In the genomic region with DNA sequence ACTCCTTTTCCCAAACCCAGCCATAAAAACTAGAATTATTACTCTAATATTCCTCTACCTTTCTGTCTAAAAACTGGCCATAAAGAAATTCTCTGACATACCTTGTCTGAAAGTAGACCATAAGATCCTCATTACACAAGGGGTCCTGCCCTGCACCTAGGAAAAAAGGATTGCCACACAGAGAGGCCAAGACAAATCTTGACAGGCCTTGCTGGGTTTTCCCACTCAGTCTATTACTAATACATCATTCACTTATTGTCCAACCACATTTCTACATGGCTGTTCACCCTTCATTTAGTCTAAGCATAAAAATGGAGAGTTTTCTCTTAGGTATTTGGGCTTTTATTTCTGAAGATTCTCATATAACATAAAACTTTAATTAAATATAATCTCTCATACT, we compare ENCODE assay signal across 20 cellular contexts.
DNase-seq lines count a peak whose midpoint lies in the region; ATAC-seq, FAIRE-seq and TF ChIP-seq lines count a peak whose summit lies in the region.
"Had no signal": no experiment of that assay in that cellular context is flagged by ENCODE, and none has a peak within 500 bp of the region (broad histone marks: within the 10 kb centered on the region; RNA-seq: fewer than 3 reads in every experiment).

No MANE protein-coding gene starts in this region.

- FAIRE-seq in astrocyte (lab: Jason Lieb, UNC), result no peak
- FAIRE-seq: D721Med, GM12878, GM19239 had no signal

- no peaks in the 10 kb centered on the region for H3K4me1 ChIP-seq in astrocyte (ENCODE audit: insufficient read depth, low read length)
- peaks cover 7% of the 10 kb centered on the region for H3K4me1 ChIP-seq in endodermal cell (ENCODE audit: control insufficient read depth, insufficient read depth, low read length)
- H3K4me1 ChIP-seq in foreskin keratinocyte, result no peaks in the 10 kb centered on the region
- H3K4me1 ChIP-seq: BLaER1 had no signal

- no peaks in the 10 kb centered on the region for H3K27me3 ChIP-seq in astrocyte (ENCODE audit: insufficient read depth, low read length)
- H3K27me3 ChIP-seq in endodermal cell (ENCODE audit: control insufficient read depth, insufficient read depth, low read length, poor library complexity, severe bottlenecking), result no peaks in the 10 kb centered on the region
- no peaks in the 10 kb centered on the region for H3K27me3 ChIP-seq in foreskin keratinocyte
- H3K27me3 ChIP-seq: BLaER1 had no signal

- H3K4me2 ChIP-seq in astrocyte (ENCODE audit: low read length), result no peak overlapping the region
- H3K4me2 ChIP-seq: BLaER1, GM23338 had no signal

- H3K27ac ChIP-seq in astrocyte (ENCODE audit: low read depth, low read length) (no peak overlapping the region), endodermal cell (ENCODE audit: low read depth, low read length) (no peak overlapping the region), foreskin keratinocyte (no peak overlapping the region)
- H3K27ac ChIP-seq: BLaER1, C4-2B had no signal

- H3K4me3 ChIP-seq in astrocyte (ENCODE audit: insufficient read depth, low read depth, low read length), result no peak overlapping the region
- H3K4me3 ChIP-seq in endodermal cell (ENCODE audit: low read length), result peak overlapping the region; percentile 72
- H3K4me3 ChIP-seq: BLaER1, GM12878, GM23338 had no signal

- no peaks in the 10 kb centered on the region for H3K79me2 ChIP-seq in astrocyte (ENCODE audit: insufficient read depth, low read length)

- H3K27me3 Mint-ChIP-seq in astrocyte (ENCODE audit: low read depth, unreplicated experiment), result peaks cover 1% of the 10 kb centered on the region
- no peaks in the 10 kb centered on the region for H3K27me3 Mint-ChIP-seq in endodermal cell (ENCODE audit: insufficient read depth)
- H3K27me3 Mint-ChIP-seq: CD4-positive, CD25-positive, alpha-beta regulatory T cell had no signal

- no peaks in the 10 kb centered on the region for H3K9me3 Mint-ChIP-seq in astrocyte (ENCODE audit: unreplicated experiment)
- peaks cover 2% of the 10 kb centered on the region for H3K9me3 Mint-ChIP-seq in endodermal cell

- peak overlapping the region; percentile 34 for H3K27ac Mint-ChIP-seq in astrocyte (ENCODE audit: unreplicated experiment)
- H3K27ac Mint-ChIP-seq in endodermal cell, result no peak overlapping the region
- H3K27ac Mint-ChIP-seq: CD4-positive, CD25-positive, alpha-beta regulatory T cell; CD8-positive, alpha-beta T cell; GM23338 had no signal

- no peak overlapping the region for H2AFZ ChIP-seq in astrocyte (ENCODE audit: low read depth, low read length)
- H2AFZ ChIP-seq: GM23338 had no signal

- no peaks in the 10 kb centered on the region for H3K36me3 Mint-ChIP-seq in astrocyte (ENCODE audit: low read depth, unreplicated experiment)
- H3K36me3 Mint-ChIP-seq in endodermal cell (ENCODE audit: low read depth), result peaks cover 62% of the 10 kb centered on the region
- H3K36me3 Mint-ChIP-seq: CD4-positive, CD25-positive, alpha-beta regulatory T cell; CD8-positive, alpha-beta T cell had no signal

- H3K9ac ChIP-seq in astrocyte (ENCODE audit: low read length) (no peak overlapping the region), endodermal cell (ENCODE audit: extremely low read depth, low read length, poor library complexity, severe bottlenecking) (no peak overlapping the region)
- H3K9ac ChIP-seq: BLaER1 had no signal

- no peaks in the 10 kb centered on the region for H3K9me3 ChIP-seq in astrocyte (ENCODE audit: insufficient read depth, low read depth, low read length)
- peaks cover 6% of the 10 kb centered on the region for H3K9me3 ChIP-seq in endodermal cell (ENCODE audit: control insufficient read depth, low read length)

- peaks cover 2% of the 10 kb centered on the region for H3K4me1 Mint-ChIP-seq in astrocyte (ENCODE audit: low read depth, unreplicated experiment)
- peaks cover 49% of the 10 kb centered on the region for H3K4me1 Mint-ChIP-seq in endodermal cell
- H3K4me1 Mint-ChIP-seq: CD4-positive, CD25-positive, alpha-beta regulatory T cell had no signal

- DNase-seq in astrocyte (ENCODE audit: low read depth) (no peak), endodermal cell (no peak), foreskin keratinocyte (peak; percentile 64 to 83), COLO668 (lab: John Stamatoyannopoulos, UW; ENCODE audit: unreplicated experiment) (no peak), hippocampal formation (lab: John Stamatoyannopoulos, UW) (no peak)
- DNase-seq: CD4-positive, CD25-positive, alpha-beta regulatory T cell; CD8-positive, alpha-beta T cell; DMS 273 treated with DMSO at 0.1 percent for 48 hours; DMS79; EL; GDM1; H9 had no signal

- H3K4me3 Mint-ChIP-seq in astrocyte (ENCODE audit: unreplicated experiment), result no peak overlapping the region
- H3K4me3 Mint-ChIP-seq in endodermal cell, result no peak overlapping the region
- H3K4me3 Mint-ChIP-seq: CD4-positive, CD25-positive, alpha-beta regulatory T cell; CD8-positive, alpha-beta T cell; GM23338; H9 had no signal

- H3K36me3 ChIP-seq in astrocyte (ENCODE audit: insufficient read depth, low read length) (no peaks in the 10 kb centered on the region), endodermal cell (ENCODE audit: control insufficient read depth, insufficient read depth, low read length) (peaks cover 36% of the 10 kb centered on the region)
- H3K36me3 ChIP-seq: BLaER1 had no signal

- TF ChIP-seq CTCF in astrocyte (IDR thresholded peaks at IDR 0.05; ENCODE audit: insufficient read depth, low read depth, low read length) (no peak), endodermal cell (conservative IDR thresholded peaks at IDR 0.05) (no peak), foreskin keratinocyte (conservative IDR thresholded peaks at IDR 0.05) (no peak)

- ATAC-seq in foreskin keratinocyte (peak; percentile 99), GM21576 (IDR thresholded peaks at IDR 0.05; ENCODE audit: unreplicated experiment) (no peak)
- ATAC-seq: CD8-positive, alpha-beta T cell; GM12878; GM23338; HCT116 had no signal

- H4K20me1 ChIP-seq in astrocyte (ENCODE audit: insufficient read depth, low read length), result no peaks in the 10 kb centered on the region
- H4K20me1 ChIP-seq: BLaER1 had no signal

Comparison
In these comparisons a context has a peak if more than half of its experiments do, and no peak if none do; other contexts are left out.
1. DNase-seq: peak in foreskin keratinocyte (2 of 2); none in astrocyte (single experiment), endodermal cell (single experiment), COLO668 (single experiment) and hippocampal formation (0 of 2).